In the genomic region with DNA sequence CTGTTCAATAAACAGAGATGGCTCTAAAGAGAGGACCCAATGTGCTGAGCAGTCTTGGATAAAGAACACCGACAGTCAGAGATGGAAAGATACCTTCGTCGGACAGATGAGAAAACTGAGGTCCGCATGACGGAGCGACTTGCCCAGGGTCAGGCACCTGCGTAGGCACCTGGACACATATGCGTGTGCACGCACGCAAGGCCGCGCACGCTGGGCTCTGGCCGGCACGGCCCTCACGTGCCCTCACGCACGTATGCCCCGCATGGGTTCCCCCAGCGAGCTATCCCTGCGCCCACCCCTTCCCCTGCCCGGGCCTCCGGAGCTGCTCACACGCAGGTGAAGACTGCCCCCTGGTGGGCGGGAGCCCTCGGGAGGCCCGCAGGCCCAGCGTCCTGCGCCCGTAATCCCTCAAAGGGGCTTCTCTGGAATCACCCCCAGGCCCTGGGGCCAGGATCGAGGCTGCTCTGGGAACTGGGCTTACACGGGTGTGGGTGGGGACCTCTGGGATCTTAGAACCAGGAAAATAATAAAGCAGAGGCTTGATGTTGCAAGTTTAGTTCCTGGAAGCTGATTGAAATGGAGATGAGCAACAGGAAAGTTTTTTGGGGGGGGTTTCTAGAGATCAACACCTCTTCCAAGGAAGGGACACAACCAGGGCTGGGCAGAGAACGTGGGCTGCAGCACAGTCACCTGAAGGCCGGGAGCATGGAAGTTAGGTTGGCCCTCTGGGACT, we compare ENCODE assay signal across 8 cellular contexts.
DNase-seq lines count a peak whose midpoint lies in the region; ATAC-seq and TF ChIP-seq lines count a peak whose summit lies in the region.

No MANE protein-coding gene starts in this region.

- H3K27me3 Mint-ChIP-seq in naive B cell, result peaks cover 24 to 68% (median 39%) of the 10 kb centered on the region in 3 donors

- peak; percentile 53 for ATAC-seq in naive B cell (ENCODE audit: low read depth in 2 of 2)

- H3K9me3 Mint-ChIP-seq in naive B cell, result peaks cover 0 to 10% (median 7%) of the 10 kb centered on the region in 7 donors

- H3K36me3 Mint-ChIP-seq in naive B cell, result peaks cover 3 to 8% of the 10 kb centered on the region in 2 donors

- H3K4me3 Mint-ChIP-seq in naive B cell, result peak overlapping the region in 2 of 8 donors; percentile 63 to 68

- H3K4me1 Mint-ChIP-seq in naive B cell, result peaks cover 0 to 17% (median 16%) of the 10 kb centered on the region in 3 donors

- DNase-seq in NCI-H524 (lab: John Stamatoyannopoulos, UW), result peak; percentile 60 to 88
- DNase-seq in NCI-H524 treated with DMSO at 0.1 percent for 48 hours (lab: John Stamatoyannopoulos, UW), result no peak
- peak; percentile 31 to 83 for DNase-seq in NCI-H526 (lab: John Stamatoyannopoulos, UW)
- peak; percentile 63 for DNase-seq in activated T-cell treated with anti-CD3 and anti-CD28 coated beads for 4 hours
- DNase-seq in epithelial cell of esophagus (ENCODE audit: low read depth), result peak; percentile 38
- DNase-seq in naive B cell, result peak; percentile 12
- peak; percentile 18 to 47 for DNase-seq in stimulated activated CD8-positive, alpha-beta memory T cell treated with anti-CD3 and anti-CD28 coated beads, Interleukin-7, amount 100 ng/mL, for 4 hours (ENCODE audit: low read depth in 2 of 2)
- DNase-seq in GDM1 (lab: John Stamatoyannopoulos, UW), result no peak

- peak; percentile 76 for TF ChIP-seq CTCF in epithelial cell of esophagus (IDR thresholded peaks at IDR 0.05; ENCODE audit: insufficient read depth, low read depth, low read length, missing control alignments)

- peak overlapping the region in 1 of 6 donors; percentile 34 for H3K27ac Mint-ChIP-seq in naive B cell

- no peak overlapping the region for H3K4me3 ChIP-seq in epithelial cell of esophagus (ENCODE audit: low read length)

Comparison
In these comparisons a context has a peak if more than half of its experiments do, and no peak if none do; other contexts are left out.
1. DNase-seq: peak in NCI-H524 (2 of 2), NCI-H526 (2 of 2), activated T-cell treated with anti-CD3 and anti-CD28 coated beads for 4 hours (single experiment), epithelial cell of esophagus (single experiment), naive B cell (single experiment) and stimulated activated CD8-positive, alpha-beta memory T cell treated with anti-CD3 and anti-CD28 coated beads, Interleukin-7, amount 100 ng/mL, for 4 hours (2 of 2); none in NCI-H524 treated with DMSO at 0.1 percent for 48 hours (single experiment) and GDM1 (single experiment).